8 cellular contexts compared by ENCODE assay signal in the genomic region with DNA sequence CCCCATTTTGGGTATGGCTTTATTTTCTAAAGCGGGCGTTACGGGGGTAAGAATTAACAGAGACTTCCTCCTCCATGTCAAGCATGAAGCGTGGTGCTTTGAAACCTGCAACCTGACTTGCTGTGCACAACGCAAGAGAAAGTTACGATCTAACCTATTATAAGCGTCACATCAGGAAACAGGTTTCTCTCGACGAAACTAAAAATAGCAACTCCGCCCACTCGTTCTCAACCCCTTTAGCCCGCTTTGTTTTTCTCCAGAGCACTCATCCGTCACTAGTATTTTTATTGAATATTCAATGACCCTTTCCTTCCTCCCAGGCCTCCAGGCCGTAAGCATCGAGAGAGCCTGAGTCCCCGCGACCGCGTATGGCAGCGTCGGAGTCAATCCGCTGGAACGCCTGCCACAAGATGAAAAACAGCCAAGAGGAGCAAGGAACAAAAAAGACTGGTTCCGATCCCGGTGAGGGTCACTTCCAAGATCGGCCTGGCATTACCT. TPM values are rescaled to one million over a fixed set of nuclear protein-coding genes. Genes with fewer than 3 reads are reported as not detected.
DNase-seq lines count a peak whose midpoint lies in the region; ATAC-seq, FAIRE-seq and TF ChIP-seq lines count a peak whose summit lies in the region.

No MANE protein-coding gene starts in this region.

- peaks cover 11% of the 10 kb centered on the region for H3K36me3 ChIP-seq in astrocyte (ENCODE audit: insufficient read depth, low read length)

- peak; percentile 39 for ATAC-seq in HG03378 (IDR thresholded peaks at IDR 0.05; ENCODE audit: unreplicated experiment)

- no peak for TF ChIP-seq CTCF in astrocyte (IDR thresholded peaks at IDR 0.05; ENCODE audit: insufficient read depth, low read depth, low read length)

- H3K27me3 Mint-ChIP-seq in astrocyte (ENCODE audit: low read depth, unreplicated experiment): no peaks in the 10 kb centered on the region

- H3K4me1 Mint-ChIP-seq in astrocyte (ENCODE audit: low read depth, unreplicated experiment): peaks cover 18% of the 10 kb centered on the region

- H3K9me3 ChIP-seq in astrocyte (ENCODE audit: insufficient read depth, low read depth, low read length): no peaks in the 10 kb centered on the region

- H3K27ac Mint-ChIP-seq in astrocyte (ENCODE audit: unreplicated experiment): peak overlapping the region; percentile 95

- H3K4me1 ChIP-seq in astrocyte (ENCODE audit: insufficient read depth, low read length): peaks cover 33% of the 10 kb centered on the region

- H3K27me3 ChIP-seq in astrocyte (ENCODE audit: insufficient read depth, low read length): no peaks in the 10 kb centered on the region

- peak overlapping the region; percentile 95 for H3K4me3 ChIP-seq in astrocyte (ENCODE audit: insufficient read depth, low read depth, low read length)

- H3K9me3 Mint-ChIP-seq in astrocyte (ENCODE audit: unreplicated experiment): no peaks in the 10 kb centered on the region

- H3K79me2 ChIP-seq in astrocyte (ENCODE audit: insufficient read depth, low read length): peaks cover 66% of the 10 kb centered on the region

- no peak for FAIRE-seq in astrocyte (lab: Jason Lieb, UNC)

- peak overlapping the region; percentile 95 for H2AFZ ChIP-seq in astrocyte (ENCODE audit: low read depth, low read length)

- peak overlapping the region; percentile 97 for H3K9ac ChIP-seq in astrocyte (ENCODE audit: low read length)

- peaks cover 3% of the 10 kb centered on the region for H3K36me3 Mint-ChIP-seq in astrocyte (ENCODE audit: low read depth, unreplicated experiment)

- peak overlapping the region; percentile 91 for H3K4me2 ChIP-seq in astrocyte (ENCODE audit: low read length)

- peak; percentile 21 to 55 for DNase-seq in activated CD8-positive, alpha-beta memory T cell treated with anti-CD3 and anti-CD28 coated beads for 4 hours (ENCODE audit: low read depth in 2 of 2)
- DNase-seq in activated CD8-positive, alpha-beta memory T cell treated with anti-CD3 and anti-CD28 coated beads for 24 hours: no peak
- DNase-seq in SHP77 treated with DMSO at 0.1 percent for 48 hours (lab: John Stamatoyannopoulos, UW) (peak; percentile 22), astrocyte (ENCODE audit: low read depth) (peak; percentile 55), iPS-NIHi11 (ENCODE audit: low spot score) (peak; percentile 20), GM19240 (ENCODE audit: insufficient read length, low spot score) (no peak)
- DNase-seq in stimulated activated CD4-positive, alpha-beta T cell treated with anti-CD3 and anti-CD28 coated beads, Interleukin-1b, Interleukin-23, amount 100 ng/mL, for 24 hours (ENCODE audit: low read depth in 4 of 4, low spot score in 1 of 4): peak; percentile 34 to 53 (median 46)

- H3K27ac ChIP-seq in astrocyte (ENCODE audit: low read depth, low read length): peak overlapping the region; percentile 93

- H4K20me1 ChIP-seq in astrocyte (ENCODE audit: insufficient read depth, low read length): peaks cover 26% of the 10 kb centered on the region

- H3K4me3 Mint-ChIP-seq in astrocyte (ENCODE audit: unreplicated experiment): peak overlapping the region; percentile 97

RNA-seq across cellular contexts. Expression of a gene that starts 0.6 kb away (rescaled TPM):
- total RNA-seq in astrocyte: 43.3 and 46.6 TPM in 2 replicates

RNA-seq across cellular contexts. Expression of a gene that starts 1.1 kb away (rescaled TPM):
- total RNA-seq in astrocyte: 35.7 and 46.5 TPM in 2 replicates

RNA-seq across cellular contexts. Expression of a gene that starts 20.0 kb away (rescaled TPM):
- 147 and 162 TPM in 2 replicates for total RNA-seq in astrocyte

RNA-seq across cellular contexts. Expression of a gene that starts 49.9 kb away (rescaled TPM):
- total RNA-seq in astrocyte: 17.7 and 19.1 TPM in 2 replicates

Comparison
In these comparisons a context has a peak if more than half of its experiments do, and no peak if none do; other contexts are left out.
1. DNase-seq: peak in activated CD8-positive, alpha-beta memory T cell treated with anti-CD3 and anti-CD28 coated beads for 4 hours (2 of 2), SHP77 treated with DMSO at 0.1 percent for 48 hours (single experiment), astrocyte (single experiment), iPS-NIHi11 (single experiment) and stimulated activated CD4-positive, alpha-beta T cell treated with anti-CD3 and anti-CD28 coated beads, Interleukin-1b, Interleukin-23, amount 100 ng/mL, for 24 hours (4 of 4); none in activated CD8-positive, alpha-beta memory T cell treated with anti-CD3 and anti-CD28 coated beads for 24 hours (single experiment) and GM19240 (single experiment).